Comparison of ENCODE assay signal across 16 cellular contexts in genomic region chr2:143728498-143728897, GRCh38.
"Had no signal": no experiment of that assay in that cellular context is flagged by ENCODE, and none has a peak within 500 bp of the region (broad histone marks: within the 10 kb centered on the region; RNA-seq: fewer than 3 reads in every experiment).

No MANE protein-coding gene starts in this region.

- H3K27ac Mint-ChIP-seq: activated naive CD4-positive, alpha-beta T cell treated with anti-CD3 and anti-CD28 coated beads, Interleukin-2, amount 10 ng/mL, durations not matched to agents 7 days and 5 days; activated T-helper 1 cell treated with anti-CD3 and anti-CD28 coated beads, Interleukin-12 subunit alpha, Interleukin-12 subunit beta, Interleukin-2, Interleukin-4 antibody, amounts not matched to agents 30 ng/mL and 10 ng/mL and 1 ng/mL, durations not matched to agents 14 hours and 24 hours and 36 hours; progenitor cell of endocrine pancreas; type B pancreatic cell had no signal

- H3K36me3 Mint-ChIP-seq: type B pancreatic cell had no signal

- H3K4me1 ChIP-seq: adrenal gland, lower lobe of right lung had no signal

- H3K36me3 ChIP-seq: adrenal gland, lower lobe of right lung had no signal

- H3K27me3 Mint-ChIP-seq: activated naive CD4-positive, alpha-beta T cell treated with anti-CD3 and anti-CD28 coated beads, Interleukin-2, amount 10 ng/mL, durations not matched to agents 7 days and 5 days; naive thymus-derived CD8-positive, alpha-beta T cell had no signal

- H3K9me3 ChIP-seq: adrenal gland, lower lobe of right lung had no signal

- H3K4me3 Mint-ChIP-seq: activated naive CD4-positive, alpha-beta T cell treated with anti-CD3 and anti-CD28 coated beads, Interleukin-2, amount 10 ng/mL, durations not matched to agents 7 days and 5 days; activated T-helper 1 cell treated with anti-CD3 and anti-CD28 coated beads, Interleukin-12 subunit alpha, Interleukin-12 subunit beta, Interleukin-2, Interleukin-4 antibody, amounts not matched to agents 30 ng/mL and 10 ng/mL and 1 ng/mL, durations not matched to agents 14 hours and 24 hours and 36 hours; type B pancreatic cell had no signal

- H3K9me3 Mint-ChIP-seq: activated naive CD4-positive, alpha-beta T cell treated with anti-CD3 and anti-CD28 coated beads, Interleukin-2, amount 10 ng/mL, durations not matched to agents 7 days and 5 days; activated T-helper 1 cell treated with anti-CD3 and anti-CD28 coated beads, Interleukin-12 subunit alpha, Interleukin-12 subunit beta, Interleukin-2, Interleukin-4 antibody, amounts not matched to agents 30 ng/mL and 10 ng/mL and 1 ng/mL, durations not matched to agents 14 hours and 24 hours and 36 hours; naive thymus-derived CD8-positive, alpha-beta T cell; type B pancreatic cell had no signal

- H3K27ac ChIP-seq: adrenal gland, lower lobe of right lung had no signal

- DNase-seq: activated CD4-positive, alpha-beta T cell treated with anti-CD3 and anti-CD28 coated beads for 48 hours; activated naive CD4-positive, alpha-beta T cell treated with anti-CD3 and anti-CD28 coated beads, Interleukin-2, amount 10 ng/mL, durations not matched to agents 7 days and 5 days; adrenal gland; caudate nucleus; cortex of kidney; effector CD8-positive, alpha-beta T cell; lower lobe of right lung; midbrain; nucleus accumbens; right cardiac atrium; small intestine; stimulated activated naive CD4-positive, alpha-beta T cell treated with Interleukin-2 at 50 U/mL for 16 hours had no signal

- H3K4me3 ChIP-seq: adrenal gland, lower lobe of right lung had no signal

- H3K27me3 ChIP-seq: adrenal gland had no signal

- ATAC-seq: lower lobe of right lung; naive thymus-derived CD8-positive, alpha-beta T cell; right cardiac atrium had no signal
